Comparison of ENCODE assay signal across 16 cellular contexts in genomic region chr6:92110390-92110789, GRCh38.
DNase-seq lines count a peak whose midpoint lies in the region; ATAC-seq and TF ChIP-seq lines count a peak whose summit lies in the region.
"Had no signal": no experiment of that assay in that cellular context is flagged by ENCODE, and none has a peak within 500 bp of the region (broad histone marks: within the 10 kb centered on the region; RNA-seq: fewer than 3 reads in every experiment).

No MANE protein-coding gene starts in this region.

- no peaks in the 10 kb centered on the region for H3K9me3 Mint-ChIP-seq in WTC11
- peaks cover 4% of the 10 kb centered on the region for H3K9me3 Mint-ChIP-seq in activated naive CD8-positive, alpha-beta T cell treated with anti-CD3 and anti-CD28 coated beads for 36 hours

- ATAC-seq in WTC11 = no peak
- ATAC-seq in HG02970 (IDR thresholded peaks at IDR 0.05; ENCODE audit: low FRiP score, unreplicated experiment) = no peak
- ATAC-seq in HG03565 (IDR thresholded peaks at IDR 0.05; ENCODE audit: unreplicated experiment) = no peak
- ATAC-seq: activated CD8-positive, alpha-beta memory T cell treated with anti-CD3 and anti-CD28 coated beads, Interleukin-2, amount 10 ng/mL, durations not matched to agents 7 days and 5 days had no signal

- H3K4me3 Mint-ChIP-seq in WTC11 = no peak overlapping the region
- H3K4me3 Mint-ChIP-seq in activated naive CD8-positive, alpha-beta T cell treated with anti-CD3 and anti-CD28 coated beads for 36 hours = no peak overlapping the region
- H3K4me3 Mint-ChIP-seq: activated CD8-positive, alpha-beta memory T cell treated with anti-CD3 and anti-CD28 coated beads, Interleukin-2, amount 10 ng/mL, durations not matched to agents 7 days and 5 days; T-helper 2 cell treated with Interferon-gamma antibody and Interleukin-4, amounts not matched to agents 5 μg/mL and 100 μg/mL, for 36 hours had no signal

- peak overlapping the region; percentile 14; the same call in 1 of the 2 replicates for H3K27ac Mint-ChIP-seq in WTC11
- no peak overlapping the region for H3K27ac Mint-ChIP-seq in activated naive CD8-positive, alpha-beta T cell treated with anti-CD3 and anti-CD28 coated beads for 36 hours
- H3K27ac Mint-ChIP-seq: activated CD8-positive, alpha-beta memory T cell treated with anti-CD3 and anti-CD28 coated beads, Interleukin-2, amount 10 ng/mL, durations not matched to agents 7 days and 5 days; T-helper 2 cell treated with Interferon-gamma antibody and Interleukin-4, amounts not matched to agents 5 μg/mL and 100 μg/mL, for 36 hours had no signal

- POLR2A ChIA-PET in WTC11 (lab: Charles Lee) = no interaction called here

- no peaks in the 10 kb centered on the region for H3K36me3 Mint-ChIP-seq in WTC11
- no peaks in the 10 kb centered on the region for H3K36me3 Mint-ChIP-seq in activated naive CD8-positive, alpha-beta T cell treated with anti-CD3 and anti-CD28 coated beads for 36 hours
- H3K36me3 Mint-ChIP-seq: activated CD8-positive, alpha-beta memory T cell treated with anti-CD3 and anti-CD28 coated beads, Interleukin-2, amount 10 ng/mL, durations not matched to agents 7 days and 5 days had no signal

- peaks cover 15% of the 10 kb centered on the region for H3K4me1 Mint-ChIP-seq in WTC11
- no peaks in the 10 kb centered on the region for H3K4me1 Mint-ChIP-seq in activated naive CD8-positive, alpha-beta T cell treated with anti-CD3 and anti-CD28 coated beads for 36 hours
- H3K4me1 Mint-ChIP-seq: activated CD8-positive, alpha-beta memory T cell treated with anti-CD3 and anti-CD28 coated beads, Interleukin-2, amount 10 ng/mL, durations not matched to agents 7 days and 5 days had no signal

- no peak overlapping the region for H3K27ac ChIP-seq in breast epithelium
- H3K27ac ChIP-seq: right atrium auricular region had no signal

- H3K27me3 Mint-ChIP-seq in WTC11 (ENCODE audit: low read depth) = no peaks in the 10 kb centered on the region
- no peaks in the 10 kb centered on the region for H3K27me3 Mint-ChIP-seq in activated naive CD8-positive, alpha-beta T cell treated with anti-CD3 and anti-CD28 coated beads for 36 hours
- H3K27me3 Mint-ChIP-seq: activated CD8-positive, alpha-beta memory T cell treated with anti-CD3 and anti-CD28 coated beads, Interleukin-2, amount 10 ng/mL, durations not matched to agents 7 days and 5 days had no signal

- H3K4me3 ChIP-seq in breast epithelium = no peak overlapping the region
- H3K4me3 ChIP-seq: right atrium auricular region had no signal

- CTCF ChIA-PET in WTC11 (lab: Charles Lee) = no interaction called here

- intact Hi-C loops in breast epithelium (cut with DNase I; ENCODE audit: low total_unique reads) = no loop called here

- H3K9me3 ChIP-seq in breast epithelium = no peaks in the 10 kb centered on the region
- H3K9me3 ChIP-seq: Caco-2, right atrium auricular region had no signal

- H3K36me3 ChIP-seq in breast epithelium = no peaks in the 10 kb centered on the region
- H3K36me3 ChIP-seq: right atrium auricular region had no signal

- TF ChIP-seq CTCF in WTC11 (IDR thresholded peaks at IDR 0.05) = no peak
- TF ChIP-seq CTCF in breast epithelium (IDR thresholded peaks at IDR 0.05) = no peak

- no peaks in the 10 kb centered on the region for H3K27me3 ChIP-seq in breast epithelium
- H3K27me3 ChIP-seq: right atrium auricular region had no signal

- TF ChIP-seq POLR2A in breast epithelium (IDR thresholded peaks at IDR 0.05) = no peak

- DNase-seq in DMS153 (lab: John Stamatoyannopoulos, UW) = peak; percentile 93
- DNase-seq in NCI-H1092 treated with DMSO at 0.1 percent for 48 hours (lab: John Stamatoyannopoulos, UW) = peak; percentile 73
- peak; percentile 49 for DNase-seq in NCI-H524 treated with DMSO at 0.1 percent for 48 hours (lab: John Stamatoyannopoulos, UW)
- no peak for DNase-seq in WTC11 (ENCODE audit: low spot score)
- DNase-seq in activated naive CD8-positive, alpha-beta T cell treated with anti-CD3 and anti-CD28 coated beads for 36 hours = no peak
- no peak for DNase-seq in breast epithelium (ENCODE audit: low spot score in 2 of 2)
- DNase-seq: activated CD4-positive, CD25-positive, alpha-beta regulatory T cell treated with anti-CD3 and anti-CD28 coated beads, Interleukin-2, amount 50 U/mL, for 72 hours; activated CD8-positive, alpha-beta memory T cell treated with anti-CD3 and anti-CD28 coated beads, Interleukin-2, amount 10 ng/mL, durations not matched to agents 7 days and 5 days; activated gamma-delta T cell; Caco-2; H7; midbrain had no signal

- no peaks in the 10 kb centered on the region for H3K4me1 ChIP-seq in breast epithelium
- H3K4me1 ChIP-seq: right atrium auricular region had no signal

TF ChIP-seq in WTC11, 78 proteins besides CTCF, POLR2A, EP300 and RAD21:
- TF ChIP-seq RELA (CRISPR knock-in tag; IDR thresholded peaks at IDR 0.05; ENCODE audit: borderline replicate concordance) (no peak), ZNF396 (CRISPR knock-in tag; IDR thresholded peaks at IDR 0.05; ENCODE audit: borderline replicate concordance) (no peak), ZNF138 (CRISPR knock-in tag; conservative IDR thresholded peaks at IDR 0.05) (no peak)
- TF ChIP-seq, protein P1, sequence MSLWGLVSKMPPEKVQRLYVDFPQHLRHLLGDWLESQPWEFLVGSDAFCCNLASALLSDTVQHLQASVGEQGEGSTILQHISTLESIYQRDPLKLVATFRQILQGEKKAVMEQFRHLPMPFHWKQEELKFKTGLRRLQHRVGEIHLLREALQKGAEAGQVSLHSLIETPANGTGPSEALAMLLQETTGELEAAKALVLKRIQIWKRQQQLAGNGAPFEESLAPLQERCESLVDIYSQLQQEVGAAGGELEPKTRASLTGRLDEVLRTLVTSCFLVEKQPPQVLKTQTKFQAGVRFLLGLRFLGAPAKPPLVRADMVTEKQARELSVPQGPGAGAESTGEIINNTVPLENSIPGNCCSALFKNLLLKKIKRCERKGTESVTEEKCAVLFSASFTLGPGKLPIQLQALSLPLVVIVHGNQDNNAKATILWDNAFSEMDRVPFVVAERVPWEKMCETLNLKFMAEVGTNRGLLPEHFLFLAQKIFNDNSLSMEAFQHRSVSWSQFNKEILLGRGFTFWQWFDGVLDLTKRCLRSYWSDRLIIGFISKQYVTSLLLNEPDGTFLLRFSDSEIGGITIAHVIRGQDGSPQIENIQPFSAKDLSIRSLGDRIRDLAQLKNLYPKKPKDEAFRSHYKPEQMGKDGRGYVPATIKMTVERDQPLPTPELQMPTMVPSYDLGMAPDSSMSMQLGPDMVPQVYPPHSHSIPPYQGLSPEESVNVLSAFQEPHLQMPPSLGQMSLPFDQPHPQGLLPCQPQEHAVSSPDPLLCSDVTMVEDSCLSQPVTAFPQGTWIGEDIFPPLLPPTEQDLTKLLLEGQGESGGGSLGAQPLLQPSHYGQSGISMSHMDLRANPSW (CRISPR knock-in tag; conservative IDR thresholded peaks at IDR 0.05; ENCODE audit: low read depth) = no peak

Comparison
In these comparisons a context has a peak if more than half of its experiments do, and no peak if none do; other contexts are left out.
1. DNase-seq: peak in DMS153 (single experiment), NCI-H1092 treated with DMSO at 0.1 percent for 48 hours (single experiment) and NCI-H524 treated with DMSO at 0.1 percent for 48 hours (single experiment); none in WTC11 (single experiment), activated naive CD8-positive, alpha-beta T cell treated with anti-CD3 and anti-CD28 coated beads for 36 hours (single experiment) and breast epithelium (0 of 2).